In genomic region chrX:135985123-135985973, GRCh38 we compare ENCODE assay signal across 8 cellular contexts. TPM values are rescaled to one million over a fixed set of nuclear protein-coding genes. Genes with fewer than 3 reads are reported as not detected.
A peak's percentile ranks its signal among the peaks of the same experiment; 100 is the strongest.
DNase-seq lines count a peak whose midpoint lies in the region; ATAC-seq and TF ChIP-seq lines count a peak whose summit lies in the region.

SLC9A6 (plus strand) TSS chrX:135985435; CDS start chrX:135985659, 224 bp downstream.

- H2AFZ ChIP-seq in KMS-11 (ENCODE audit: low read depth) = peak within 1 kb of the TSS; percentile 90

- no peaks in the 10 kb centered on the region for H3K9me3 ChIP-seq in DOHH2 (ENCODE audit: control insufficient read depth, insufficient read depth, low read length)

- H3K36me3 ChIP-seq in DOHH2 (ENCODE audit: control insufficient read depth, low read length) (no peaks in the 10 kb centered on the region), KMS-11 (ENCODE audit: insufficient read depth) (no peaks in the 10 kb centered on the region)

- H3K9ac ChIP-seq in KMS-11 = peak within 1 kb of the TSS; percentile 43; the same call in 1 of the 2 replicates

- peak; percentile 69 for TF ChIP-seq POLR2A in Raji (IDR thresholded peaks at IDR 0.05; ENCODE audit: insufficient read depth, low read depth, low read length)

- H4K20me1 ChIP-seq in DOHH2 (ENCODE audit: control insufficient read depth, insufficient read depth, low read depth, low read length) (no peaks in the 10 kb centered on the region), KMS-11 (ENCODE audit: insufficient read depth) (no peaks in the 10 kb centered on the region)

- H3K27ac ChIP-seq in DOHH2 (ENCODE audit: low read depth, low read length) = peak within 1 kb of the TSS; percentile 41
- H3K27ac ChIP-seq in KMS-11 = no peak within 1 kb of the TSS
- peak within 1 kb of the TSS; percentile 61 for H3K27ac ChIP-seq in temporal lobe (ENCODE audit: low read depth, low read length)

- no peaks in the 10 kb centered on the region for H3F3A ChIP-seq in DOHH2 (ENCODE audit: control insufficient read depth, insufficient read depth)

- H3K4me3 ChIP-seq in DOHH2 (ENCODE audit: low read length) = peak within 1 kb of the TSS; percentile 88
- H3K4me3 ChIP-seq in KMS-11 (IDR thresholded peaks at IDR 0.05; ENCODE audit: insufficient read depth, low read depth, low read length) = no peak within 1 kb of the TSS

- H3K4me2 ChIP-seq in DOHH2 (ENCODE audit: low read length) = peak within 1 kb of the TSS; percentile 71
- H3K4me2 ChIP-seq in KMS-11 = peak within 1 kb of the TSS; percentile 63

- H3K27me3 ChIP-seq in DOHH2 (ENCODE audit: control insufficient read depth, low read length) (no peaks in the 10 kb centered on the region), KMS-11 (ENCODE audit: insufficient read depth, low read depth) (no peaks in the 10 kb centered on the region)

- H3K9me2 ChIP-seq in DOHH2 (replicated peaks; ENCODE audit: control insufficient read depth, low read length) = no peaks in the 10 kb centered on the region

- H3K4me1 ChIP-seq in DOHH2 (ENCODE audit: control insufficient read depth, low read length) (peaks cover 21% of the 10 kb centered on the region), KMS-11 (ENCODE audit: low read depth, poor library complexity, severe bottlenecking) (peaks cover 9% of the 10 kb centered on the region)

- no peak for TF ChIP-seq CTCF in DOHH2 (IDR thresholded peaks at IDR 0.05; ENCODE audit: low read depth, low read length, poor library complexity, severe bottlenecking)
- no peak for TF ChIP-seq CTCF in KMS-11 (conservative IDR thresholded peaks at IDR 0.05; ENCODE audit: low read depth, low read length)

- H3K79me2 ChIP-seq in DOHH2 (ENCODE audit: control insufficient read depth, low read length) = peaks cover 45% of the 10 kb centered on the region
- no peaks in the 10 kb centered on the region for H3K79me2 ChIP-seq in KMS-11 (ENCODE audit: insufficient read depth, low read depth)

- peak; percentile 75 for DNase-seq in activated naive CD4-positive, alpha-beta T cell treated with Interleukin-2 at 50 U/mL for 16 hours
- DNase-seq in globus pallidus (ENCODE audit: low spot score) = peak; percentile 74
- DNase-seq in nucleus accumbens (lab: John Stamatoyannopoulos, UW) = peak in 54 of 56 donors; percentile 5 to 81 (median 52)

- ATAC-seq in GM21619 (IDR thresholded peaks at IDR 0.05; ENCODE audit: unreplicated experiment) = peak; percentile 93

RNA-seq across cellular contexts. Expression of gene SLC9A6, which starts in this region (rescaled TPM):
- total RNA-seq in temporal lobe = 99.6 TPM
